Comparison of ENCODE assay signal across 16 cellular contexts in the genomic region with DNA sequence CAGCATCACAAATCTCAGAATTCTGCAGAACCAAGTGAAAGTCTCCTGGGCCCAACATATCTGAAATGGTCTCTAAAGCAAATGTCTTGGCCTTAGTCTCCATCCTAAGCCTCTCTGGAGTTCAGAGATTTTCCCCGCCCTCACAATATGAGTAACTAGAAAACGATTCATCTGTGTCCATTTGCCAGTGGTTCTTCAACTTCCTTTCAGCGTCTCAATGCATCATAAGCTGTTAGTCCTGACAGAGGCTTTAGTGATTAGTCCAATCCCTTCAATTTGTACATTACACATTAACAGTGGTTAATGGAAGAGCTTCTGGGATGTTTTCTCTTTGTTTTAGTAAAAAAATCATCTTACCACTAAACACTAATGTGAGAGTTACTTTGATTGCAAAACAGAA. TPM values are rescaled to one million over a fixed set of nuclear protein-coding genes. Genes with fewer than 3 reads are reported as not detected.
A peak's percentile ranks its signal among the peaks of the same experiment; 100 is the strongest.
DNase-seq lines count a peak whose midpoint lies in the region; ATAC-seq and TF ChIP-seq lines count a peak whose summit lies in the region.
"Had no signal": no experiment of that assay in that cellular context is flagged by ENCODE, and none has a peak within 500 bp of the region (broad histone marks: within the 10 kb centered on the region; RNA-seq: fewer than 3 reads in every experiment).

No MANE protein-coding gene starts in this region.

- H2AFZ ChIP-seq in mesenchymal stem cell (ENCODE audit: low read depth, low read length), result no peak overlapping the region

- H3K79me1 ChIP-seq in mesenchymal stem cell (replicated peaks; ENCODE audit: low read length, poor library complexity, severe bottlenecking), result no peaks in the 10 kb centered on the region

- ATAC-seq in effector memory CD8-positive, alpha-beta T cell (replicated peaks), result no peak

- DNase-seq in Daoy (ENCODE audit: low read depth), result peak; percentile 42
- DNase-seq in MG63, result peak; percentile 20
- DNase-seq in choroid plexus epithelial cell (ENCODE audit: low read depth), result peak; percentile 61
- DNase-seq in mesenchymal stem cell, result no peak
- no peak for DNase-seq in effector memory CD8-positive, alpha-beta T cell
- no peak for DNase-seq in CD4-positive, alpha-beta memory T cell
- no peak for DNase-seq in OCI-M2 (lab: John Stamatoyannopoulos, UW; ENCODE audit: unreplicated experiment)
- DNase-seq in NCI-H128 (lab: John Stamatoyannopoulos, UW; ENCODE audit: unreplicated experiment), result no peak
- DNase-seq: activated CD4-positive, alpha-beta memory T cell treated with anti-CD3 and anti-CD28 coated beads for 36 hours; activated effector memory CD4-positive, alpha-beta T cell treated with anti-CD3 and anti-CD28 coated beads, Interleukin-2, amount 50 U/mL, for 16 hours; CD4-positive, CD25-positive, alpha-beta regulatory T cell; NCI-H1092; NCI-H446; nephron progenitor cell; RPMI8226; T1000 had no signal

- no peak overlapping the region for H2AK5ac ChIP-seq in mesenchymal stem cell (ENCODE audit: low read length, severe bottlenecking)

- no peaks in the 10 kb centered on the region for H3K9me3 Mint-ChIP-seq in effector memory CD8-positive, alpha-beta T cell
- peaks cover 0 to 2% (median 0%) of the 10 kb centered on the region in 8 donors for H3K9me3 Mint-ChIP-seq in CD4-positive, alpha-beta memory T cell
- H3K9me3 Mint-ChIP-seq: activated CD4-positive, alpha-beta memory T cell treated with anti-CD3 and anti-CD28 coated beads for 36 hours; nephron progenitor cell had no signal

- H2BK12ac ChIP-seq in mesenchymal stem cell (ENCODE audit: low read length in 2 of 2), result no peak overlapping the region

- no peak overlapping the region for H3K23ac ChIP-seq in mesenchymal stem cell (ENCODE audit: low read length in 2 of 2)

- H3K14ac ChIP-seq in mesenchymal stem cell (ENCODE audit: low read length in 2 of 2), result no peak overlapping the region

- no peaks in the 10 kb centered on the region for H3K36me3 ChIP-seq in MG63
- H3K36me3 ChIP-seq in mesenchymal stem cell (ENCODE audit: control insufficient read depth in 1 of 2, insufficient read depth in 2 of 2, low read depth in 1 of 2, low read length in 2 of 2), result peaks cover 26 to 47% of the 10 kb centered on the region in 2 experiments
- peaks cover 4% of the 10 kb centered on the region for H3K36me3 ChIP-seq in CD4-positive, alpha-beta memory T cell (ENCODE audit: insufficient read depth, low read length)

- no peak for TF ChIP-seq CTCF in choroid plexus epithelial cell (conservative IDR thresholded peaks at IDR 0.05; ENCODE audit: low read depth, low read length)

- no peaks in the 10 kb centered on the region for H3K9me3 ChIP-seq in MG63
- H3K9me3 ChIP-seq in mesenchymal stem cell (ENCODE audit: control insufficient read depth, low read length), result no peaks in the 10 kb centered on the region
- no peaks in the 10 kb centered on the region for H3K9me3 ChIP-seq in CD4-positive, alpha-beta memory T cell (ENCODE audit: control insufficient read depth in 1 of 2, low read length in 2 of 2)

- no peak overlapping the region for H4K8ac ChIP-seq in mesenchymal stem cell (ENCODE audit: low read length)

- no peaks in the 10 kb centered on the region for H3K27me3 Mint-ChIP-seq in effector memory CD8-positive, alpha-beta T cell
- H3K27me3 Mint-ChIP-seq in CD4-positive, alpha-beta memory T cell, result no peaks in the 10 kb centered on the region
- H3K27me3 Mint-ChIP-seq: activated CD4-positive, alpha-beta memory T cell treated with anti-CD3 and anti-CD28 coated beads for 36 hours; CD4-positive, CD25-positive, alpha-beta regulatory T cell had no signal

- 71% methylated on average over 2 of the region's 3 CpGs for WGBS in mesenchymal stem cell

- H2BK120ac ChIP-seq in mesenchymal stem cell (ENCODE audit: low read depth, low read length), result no peak overlapping the region

- no peak overlapping the region for H4K91ac ChIP-seq in mesenchymal stem cell (ENCODE audit: low read length)

- H3K27ac Mint-ChIP-seq in effector memory CD8-positive, alpha-beta T cell, result no peak overlapping the region
- peak overlapping the region in 1 of 7 donors; percentile 16 for H3K27ac Mint-ChIP-seq in CD4-positive, alpha-beta memory T cell
- H3K27ac Mint-ChIP-seq: activated CD4-positive, alpha-beta memory T cell treated with anti-CD3 and anti-CD28 coated beads for 36 hours; CD4-positive, CD25-positive, alpha-beta regulatory T cell; nephron progenitor cell had no signal

- H3K4me1 ChIP-seq in mesenchymal stem cell (ENCODE audit: control insufficient read depth, insufficient read depth, low read depth, low read length), result peaks cover 6% of the 10 kb centered on the region
- H3K4me1 ChIP-seq in CD4-positive, alpha-beta memory T cell (ENCODE audit: insufficient read depth, low read length), result no peaks in the 10 kb centered on the region

- no peak overlapping the region for H3K4me3 Mint-ChIP-seq in effector memory CD8-positive, alpha-beta T cell
- H3K4me3 Mint-ChIP-seq in CD4-positive, alpha-beta memory T cell, result no peak overlapping the region
- H3K4me3 Mint-ChIP-seq: activated CD4-positive, alpha-beta memory T cell treated with anti-CD3 and anti-CD28 coated beads for 36 hours; CD4-positive, CD25-positive, alpha-beta regulatory T cell; nephron progenitor cell had no signal

- H3K27ac ChIP-seq in mesenchymal stem cell (ENCODE audit: low read length, poor library complexity, severe bottlenecking), result peak overlapping the region; percentile 35
- H3K27ac ChIP-seq in CD4-positive, alpha-beta memory T cell (ENCODE audit: low read depth, low read length), result no peak overlapping the region

- H3K27me3 ChIP-seq in MG63 (no peaks in the 10 kb centered on the region), mesenchymal stem cell (ENCODE audit: control insufficient read depth in 1 of 2, insufficient read depth in 1 of 2, low read length in 2 of 2) (no peaks in the 10 kb centered on the region)
- no peaks in the 10 kb centered on the region for H3K27me3 ChIP-seq in CD4-positive, alpha-beta memory T cell (ENCODE audit: insufficient read depth, low read length)

- POLR2A ChIA-PET in CD4-positive, alpha-beta memory T cell (lab: Charles Lee; ENCODE audit: partially characterized antibody), result no interaction called here

- H3K4ac ChIP-seq in mesenchymal stem cell (ENCODE audit: low read depth in 1 of 2, low read length in 2 of 2), result no peak overlapping the region

- H3K36me3 Mint-ChIP-seq in effector memory CD8-positive, alpha-beta T cell (ENCODE audit: insufficient read depth), result peaks cover 2% of the 10 kb centered on the region
- H3K36me3 Mint-ChIP-seq in CD4-positive, alpha-beta memory T cell, result peaks cover 21 to 62% of the 10 kb centered on the region in 2 donors

- H2BK15ac ChIP-seq in mesenchymal stem cell (ENCODE audit: low read depth, poor library complexity, severe bottlenecking), result no peak overlapping the region

- H3K4me3 ChIP-seq in MG63, result no peak overlapping the region
- no peak overlapping the region for H3K4me3 ChIP-seq in choroid plexus epithelial cell (ENCODE audit: low read depth, low read length)
- H3K4me3 ChIP-seq in mesenchymal stem cell (ENCODE audit: insufficient read depth in 1 of 2, low read depth in 1 of 2, low read length in 2 of 2), result no peak overlapping the region
- H3K4me3 ChIP-seq in CD4-positive, alpha-beta memory T cell (ENCODE audit: low read length in 2 of 2), result no peak overlapping the region

- no peak overlapping the region for H3K4me2 ChIP-seq in mesenchymal stem cell (ENCODE audit: low read length, poor library complexity, severe bottlenecking)

- intact Hi-C loops in CD4-positive, alpha-beta memory T cell (cut with micrococcal nuclease), result no loop called here

- no peaks in the 10 kb centered on the region for H3K4me1 Mint-ChIP-seq in effector memory CD8-positive, alpha-beta T cell (ENCODE audit: low read depth in 2 of 2)
- H3K4me1 Mint-ChIP-seq in CD4-positive, alpha-beta memory T cell, result no peaks in the 10 kb centered on the region
- H3K4me1 Mint-ChIP-seq: CD4-positive, CD25-positive, alpha-beta regulatory T cell had no signal

- peak overlapping the region; percentile 68 for H3K9ac ChIP-seq in mesenchymal stem cell (ENCODE audit: low read length)

- CTCF ChIA-PET in CD4-positive, alpha-beta memory T cell (lab: Charles Lee; ENCODE audit: partially characterized antibody), result no interaction called here

- H3K18ac ChIP-seq in mesenchymal stem cell (ENCODE audit: low read depth in 1 of 2, low read length in 2 of 2), result no peak overlapping the region

- no peak overlapping the region for H2BK5ac ChIP-seq in mesenchymal stem cell (ENCODE audit: low read depth, low read length, poor library complexity, severe bottlenecking)

RNA-seq across cellular contexts. Expression of a gene that starts 17.4 kb away (rescaled TPM):
- total RNA-seq in Daoy (2014; rRNA removed; shearing (Covaris generic)), result 132 and 135 TPM in 2 replicates
- total RNA-seq in MG63 (2014; rRNA removed; shearing (Covaris generic); ENCODE audit: low replicate concordance), result 25.5 and 33.4 TPM in 2 replicates
- polyA plus RNA-seq in mesenchymal stem cell (2013, experiment 1 of 2), result 939 TPM
- 965 TPM for polyA plus RNA-seq in mesenchymal stem cell (2013, experiment 2 of 2)
- 10 to 100 TPM; 50.9 to 54.2 TPM for total RNA-seq in CD4-positive, alpha-beta memory T cell
- polyA plus RNA-seq in CD4-positive, alpha-beta memory T cell, result 10 to 100 TPM; 83.4 to 89.9 TPM

RNA-seq across cellular contexts. Expression of a gene that starts 17.9 kb away (rescaled TPM):
- total RNA-seq in Daoy (2014; rRNA removed; shearing (Covaris generic)), result 27.1 and 27.8 TPM in 2 replicates
- 12.7 and 31.6 TPM in 2 replicates for total RNA-seq in MG63 (2014; rRNA removed; shearing (Covaris generic); ENCODE audit: low replicate concordance)
- 37.5 TPM for polyA plus RNA-seq in mesenchymal stem cell (2013, experiment 1 of 2)
- 35.9 TPM for polyA plus RNA-seq in mesenchymal stem cell (2013, experiment 2 of 2)
- 10 to 100 TPM; 31.3 to 33.1 TPM for total RNA-seq in CD4-positive, alpha-beta memory T cell
- polyA plus RNA-seq in CD4-positive, alpha-beta memory T cell, result 10 to 100 TPM; 61.7 to 83.1 TPM

RNA-seq across cellular contexts. Expression of a gene that starts 49.7 kb away (rescaled TPM):
- not detected in 2 replicates for total RNA-seq in Daoy (2014; rRNA removed; shearing (Covaris generic))
- not detected in 2 replicates for total RNA-seq in MG63 (2014; rRNA removed; shearing (Covaris generic); ENCODE audit: low replicate concordance)
- polyA plus RNA-seq in mesenchymal stem cell (2013, experiment 1 of 2), result 0.01 TPM
- polyA plus RNA-seq in mesenchymal stem cell (2013, experiment 2 of 2), result not detected
- not detected for total RNA-seq in CD4-positive, alpha-beta memory T cell
- not detected for polyA plus RNA-seq in CD4-positive, alpha-beta memory T cell
- total RNA-seq: activated CD4-positive, alpha-beta memory T cell treated with anti-CD3 and anti-CD28 coated beads for 36 hours; CD4-positive, CD25-positive, alpha-beta regulatory T cell had no signal
- polyA plus RNA-seq: CD4-positive, CD25-positive, alpha-beta regulatory T cell had no signal

Comparison
In these comparisons a context has a peak if more than half of its experiments do, and no peak if none do; other contexts are left out.
1. DNase-seq: peak in Daoy (single experiment), MG63 (single experiment) and choroid plexus epithelial cell (single experiment); none in mesenchymal stem cell (single experiment), effector memory CD8-positive, alpha-beta T cell (0 of 3), CD4-positive, alpha-beta memory T cell (0 of 5), OCI-M2 (single experiment) and NCI-H128 (single experiment).